ENCODE assay signal across 10 cellular contexts in the genomic region with DNA sequence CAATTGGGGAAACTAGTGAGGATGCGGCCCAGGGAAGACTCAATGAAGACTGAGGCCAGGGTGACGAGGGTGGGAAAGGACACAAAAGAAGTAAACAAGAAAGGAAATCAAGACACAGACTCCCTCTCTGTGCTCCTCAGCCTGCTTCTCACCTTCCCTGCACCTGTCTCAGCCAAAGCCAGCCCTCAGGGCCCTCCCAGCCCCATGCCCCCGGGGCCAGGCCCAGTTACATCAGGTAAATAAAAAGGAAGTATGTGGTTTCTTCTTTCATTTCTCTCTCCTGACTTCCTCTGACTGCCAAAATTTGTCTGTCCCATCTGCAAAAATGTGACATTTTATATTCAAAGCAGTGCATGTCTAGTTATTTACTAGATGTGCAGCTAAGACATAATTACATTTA.
DNase-seq lines count a peak whose midpoint lies in the region; ATAC-seq, FAIRE-seq and TF ChIP-seq lines count a peak whose summit lies in the region.
"Had no signal": no experiment of that assay in that cellular context is flagged by ENCODE, and none has a peak within 500 bp of the region (broad histone marks: within the 10 kb centered on the region; RNA-seq: fewer than 3 reads in every experiment).

No MANE protein-coding gene starts in this region.

- in situ Hi-C loops in HepG2 (cut with HindIII; ENCODE audit: extremely low pct_ligation_motif_present, low pct_unique_long_range_greater_than_20kb) (no loop called here), transverse colon (cut with MboI; ENCODE audit: low pct_ligation_motif_present in 1 of 4, low pct_unique_long_range_greater_than_20kb in 1 of 4, low sequenced_read_pairs in 3 of 4) (no loop called here)

- H3K36me3 ChIP-seq in right lobe of liver: no peaks in the 10 kb centered on the region
- H3K36me3 ChIP-seq in HepG2 (replicated peaks in 1 of 2; ENCODE audit: control insufficient read depth in 1 of 2, insufficient read depth in 2 of 2, low read length in 2 of 2): no peaks in the 10 kb centered on the region
- H3K36me3 ChIP-seq in transverse colon: no peaks in the 10 kb centered on the region

- H3K4me2 ChIP-seq in HepG2 (ENCODE audit: low read depth, low read length): no peak overlapping the region

- no peaks in the 10 kb centered on the region for H4K20me1 ChIP-seq in HepG2 (ENCODE audit: insufficient read depth, low read length)

- no peak overlapping the region for H2AFZ ChIP-seq in HepG2 (ENCODE audit: low read length)

- TF ChIP-seq CTCF in right lobe of liver (IDR thresholded peaks at IDR 0.05) (no peak), HepG2 (CRISPR knock-in tag; IDR thresholded peaks at IDR 0.05) (no peak), transverse colon (IDR thresholded peaks at IDR 0.05) (no peak)

- no peak for TF ChIP-seq POLR2A in right lobe of liver (IDR thresholded peaks at IDR 0.05)
- TF ChIP-seq POLR2A in HepG2 (IDR thresholded peaks at IDR 0.05; ENCODE audit: insufficient read depth in 1 of 2, low read depth in 2 of 2, low read length in 2 of 2): no peak
- TF ChIP-seq POLR2A in transverse colon (IDR thresholded peaks at IDR 0.05): no peak

- CTCF ChIA-PET in HepG2 (lab: Yijun Ruan, JAX; ENCODE audit: low intra/inter-chr PET ratio, low total read pairs): no interaction called here

- POLR2A ChIA-PET in HepG2 (lab: Yijun Ruan, JAX): no interaction called here

- no peaks in the 10 kb centered on the region for H3K79me2 ChIP-seq in HepG2 (ENCODE audit: insufficient read depth, low read length)

- H3K4me3 ChIP-seq in right lobe of liver: no peak overlapping the region
- no peak overlapping the region for H3K4me3 ChIP-seq in HepG2 (replicated peaks in 1 of 3; ENCODE audit: insufficient read depth in 1 of 3, low read depth in 2 of 3, low read length in 3 of 3)
- H3K4me3 ChIP-seq in transverse colon: no peak overlapping the region

- intact Hi-C loops in right lobe of liver (cut with DNase I) (no loop called here), HepG2 (cut with micrococcal nuclease; ENCODE audit: unreplicated experiment) (no loop called here), transverse colon (cut with DNase I; ENCODE audit: low total_unique reads) (no loop called here)

- no peaks in the 10 kb centered on the region for H3K9me3 ChIP-seq in right lobe of liver
- H3K9me3 ChIP-seq in HepG2 (ENCODE audit: low read length): no peaks in the 10 kb centered on the region
- H3K9me3 ChIP-seq in transverse colon: no peaks in the 10 kb centered on the region

- no peaks in the 10 kb centered on the region for H3K27me3 ChIP-seq in right lobe of liver
- peaks cover 0 to 6% of the 10 kb centered on the region in 2 experiments; a peak in 1 of 5 replicates for H3K27me3 ChIP-seq in HepG2 (ENCODE audit: control insufficient read depth in 1 of 2, insufficient read depth in 2 of 2, low read length in 2 of 2)
- H3K27me3 ChIP-seq in transverse colon: no peaks in the 10 kb centered on the region

- H3K9ac ChIP-seq in HepG2 (ENCODE audit: insufficient read depth, low read depth, low read length): no peak overlapping the region

- no peak for ATAC-seq in right lobe of liver
- no peak for ATAC-seq in HepG2
- peak; percentile 51 for ATAC-seq in HG03066 (IDR thresholded peaks at IDR 0.05; ENCODE audit: low read depth, unreplicated experiment)

- TF ChIP-seq EP300 in HepG2 (IDR thresholded peaks at IDR 0.05; ENCODE audit: low read depth in 2 of 2, low read length in 2 of 2): no peak
- no peak for TF ChIP-seq EP300 in HepG2 (CRISPR knock-in tag; IDR thresholded peaks at IDR 0.05; ENCODE audit: borderline replicate concordance)
- TF ChIP-seq EP300 in transverse colon (IDR thresholded peaks at IDR 0.05; ENCODE audit: low read depth): no peak

- no peak for DNase-seq in right lobe of liver
- DNase-seq in HepG2 (ENCODE audit: low spot score): no peak
- DNase-seq in RPMI8226: peak; percentile 93
- peak; percentile 43 for DNase-seq in transverse colon
- no peak for DNase-seq in inferior parietal cortex (ENCODE audit: extremely low spot score)
- DNase-seq in RCC 7860 (ENCODE audit: low spot score): no peak
- no peak for DNase-seq in NCI-H128 (lab: John Stamatoyannopoulos, UW; ENCODE audit: unreplicated experiment)
- DNase-seq: glutamatergic neuron, mammary epithelial cell had no signal

- TF ChIP-seq RAD21 in HepG2 (CRISPR knock-in tag; IDR thresholded peaks at IDR 0.05): no peak

- FAIRE-seq in HepG2 (lab: Jason Lieb, UNC): no peak
- FAIRE-seq in RCC 7860 (lab: Jason Lieb, UNC): no peak

- WGBS in right lobe of liver (ENCODE audit: insufficient coverage, low coverage, low lambda C conversion rate, missing lambda C conversion rate): 69% methylated on average over 3 of the region's 3 CpGs
- 47% methylated on average over 3 of the region's 3 CpGs for WGBS in HepG2 (ENCODE audit: low lambda C conversion rate)
- 58 to 73% methylated on average over 3 of the region's 3 CpGs for WGBS in transverse colon (ENCODE audit: low coverage in 1 of 2), 2 donors

- no TSS peak for BruUV-seq in HepG2 (replicated peaks; lab: Mats Ljungman, UMichigan)

- H3K27ac ChIP-seq in right lobe of liver: peak overlapping the region in 2 of 3 donors; percentile 7 to 30
- H3K27ac ChIP-seq in HepG2 (ENCODE audit: extremely low read length, insufficient read depth, low read length): no peak overlapping the region
- H3K27ac ChIP-seq in transverse colon: peak overlapping the region in 1 of 4 donors; percentile 58

- H3K4me1 ChIP-seq in right lobe of liver: peaks cover 0 to 47% (median 21%) of the 10 kb centered on the region in 4 donors
- H3K4me1 ChIP-seq in HepG2 (ENCODE audit: insufficient read depth, low read length): peaks cover 36% of the 10 kb centered on the region
- peaks cover 0 to 5% (median 0%) of the 10 kb centered on the region in 4 donors for H3K4me1 ChIP-seq in transverse colon

TF ChIP-seq in HepG2, 621 proteins besides CTCF, POLR2A, EP300 and RAD21:
- TF ChIP-seq SP5 (CRISPR knock-in tag; IDR thresholded peaks at IDR 0.05; ENCODE audit: borderline replicate concordance, low read depth): no peak
- TF ChIP-seq, protein P1, sequence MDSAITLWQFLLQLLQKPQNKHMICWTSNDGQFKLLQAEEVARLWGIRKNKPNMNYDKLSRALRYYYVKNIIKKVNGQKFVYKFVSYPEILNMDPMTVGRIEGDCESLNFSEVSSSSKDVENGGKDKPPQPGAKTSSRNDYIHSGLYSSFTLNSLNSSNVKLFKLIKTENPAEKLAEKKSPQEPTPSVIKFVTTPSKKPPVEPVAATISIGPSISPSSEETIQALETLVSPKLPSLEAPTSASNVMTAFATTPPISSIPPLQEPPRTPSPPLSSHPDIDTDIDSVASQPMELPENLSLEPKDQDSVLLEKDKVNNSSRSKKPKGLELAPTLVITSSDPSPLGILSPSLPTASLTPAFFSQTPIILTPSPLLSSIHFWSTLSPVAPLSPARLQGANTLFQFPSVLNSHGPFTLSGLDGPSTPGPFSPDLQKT (CRISPR knock-in tag; IDR thresholded peaks at IDR 0.05; ENCODE audit: borderline replicate concordance): no peak
- TF ChIP-seq, protein P2, sequence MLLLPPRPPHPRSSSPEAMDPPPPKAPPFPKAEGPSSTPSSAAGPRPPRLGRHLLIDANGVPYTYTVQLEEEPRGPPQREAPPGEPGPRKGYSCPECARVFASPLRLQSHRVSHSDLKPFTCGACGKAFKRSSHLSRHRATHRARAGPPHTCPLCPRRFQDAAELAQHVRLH (CRISPR knock-in tag; IDR thresholded peaks at IDR 0.05; ENCODE audit: borderline replicate concordance, low read depth): no peak
- TF ChIP-seq CHD2 (IDR thresholded peaks at IDR 0.05; ENCODE audit: low read depth, low read length): no peak
- no peak for TF ChIP-seq GATAD1 (CRISPR knock-in tag; IDR thresholded peaks at IDR 0.05)
- no peak for TF ChIP-seq ZNF652 (CRISPR knock-in tag; IDR thresholded peaks at IDR 0.05; ENCODE audit: borderline replicate concordance, low read depth)
- no peak for TF ChIP-seq ZNF747 (CRISPR knock-in tag; IDR thresholded peaks at IDR 0.05; ENCODE audit: borderline replicate concordance)
- TF ChIP-seq FOSL2 (CRISPR knock-in tag; IDR thresholded peaks at IDR 0.05): no peak
- no peak for TF ChIP-seq SRSF4 (IDR thresholded peaks at IDR 0.05; ENCODE audit: low read depth, low read length, poor library complexity, severe bottlenecking)
- no peak for TF ChIP-seq ZNF530 (CRISPR knock-in tag; IDR thresholded peaks at IDR 0.05; ENCODE audit: low read depth)
- TF ChIP-seq MEF2D (CRISPR knock-in tag; IDR thresholded peaks at IDR 0.05): no peak
- TF ChIP-seq KMT2B (CRISPR knock-in tag; IDR thresholded peaks at IDR 0.05): no peak

Comparison
In these comparisons a context has a peak if more than half of its experiments do, and no peak if none do; other contexts are left out.
1. DNase-seq: peak in RPMI8226 (single experiment) and transverse colon (single experiment); none in right lobe of liver (0 of 3), HepG2 (single experiment), inferior parietal cortex (single experiment), RCC 7860 (single experiment) and NCI-H128 (single experiment).